In the genomic region with DNA sequence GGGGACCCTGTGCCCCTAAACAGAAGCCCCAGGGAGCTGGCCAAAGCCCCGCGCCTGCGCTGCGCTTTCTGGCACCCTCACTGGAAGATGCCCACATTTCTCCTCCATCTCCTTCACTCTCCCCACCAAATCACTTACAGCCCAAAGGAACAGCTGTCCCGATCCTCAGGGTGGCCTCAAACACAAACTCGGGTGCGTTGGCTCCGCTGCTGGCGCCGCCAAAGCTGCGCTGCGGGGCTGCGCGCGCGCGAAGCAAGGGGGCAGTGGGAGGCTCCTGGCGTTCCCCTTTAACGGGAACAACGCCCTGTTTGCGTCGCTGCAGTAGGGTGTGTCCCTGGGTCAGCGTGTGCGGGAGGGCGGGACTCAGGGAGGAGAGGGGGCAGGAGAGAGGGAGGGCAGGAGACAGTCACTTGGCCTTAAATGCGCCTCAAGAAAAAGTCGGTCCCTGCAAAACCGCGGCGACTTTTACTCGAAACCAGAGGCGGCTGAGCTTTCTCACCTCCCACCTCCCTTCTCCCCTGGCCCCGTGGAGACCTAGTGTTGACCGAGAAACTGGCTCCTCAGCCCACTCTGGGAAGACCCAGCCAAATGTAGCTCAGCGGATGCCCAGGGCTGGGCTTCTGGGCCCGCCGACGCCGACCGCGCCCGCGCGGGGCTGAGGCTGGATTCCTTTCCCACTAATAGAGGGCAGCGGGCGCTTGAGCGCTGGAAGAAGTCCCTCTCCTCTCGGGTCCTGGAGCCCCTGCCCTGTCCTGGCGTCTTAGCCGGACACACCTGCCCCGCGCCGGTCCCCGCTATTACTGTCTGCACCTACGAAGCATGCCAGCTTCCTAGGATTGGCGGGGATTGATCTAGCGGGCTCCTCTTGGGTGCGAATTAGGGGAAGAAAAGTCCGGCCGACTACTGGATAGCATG, we compare ENCODE assay signal across 8 cellular contexts. TPM values are rescaled to one million over a fixed set of nuclear protein-coding genes. Genes with fewer than 3 reads are reported as not detected.
DNase-seq lines count a peak whose midpoint lies in the region; ATAC-seq and TF ChIP-seq lines count a peak whose summit lies in the region.

No MANE protein-coding gene starts in this region.

- peak; percentile 21 for TF ChIP-seq CTCF in brain microvascular endothelial cell (IDR thresholded peaks at IDR 0.05; ENCODE audit: low read depth, low read length, missing control alignments)

- H3K9ac ChIP-seq in iPS-15b (ENCODE audit: low read depth, low read length), result no peak overlapping the region

- no peaks in the 10 kb centered on the region for H3K9me3 Mint-ChIP-seq in T-cell

- H3K27ac ChIP-seq in brain microvascular endothelial cell, result peak overlapping the region; percentile 51

- H3K4me3 ChIP-seq in brain microvascular endothelial cell (ENCODE audit: low read depth, low read length) (peak overlapping the region; percentile 74), iPS-15b (ENCODE audit: low read depth, low read length) (peak overlapping the region; percentile 90)

- DNase-seq in Ammon's horn (ENCODE audit: low spot score) (peak; percentile 95), LHCN-M2 (ENCODE audit: low read depth) (peak; percentile 88), brain microvascular endothelial cell (no peak), sciatic nerve (ENCODE audit: low spot score) (peak; percentile 94), GM19240 (ENCODE audit: insufficient read length, low spot score) (no peak), T-cell (no peak)

- in situ Hi-C loops in brain microvascular endothelial cell (cut with HindIII; ENCODE audit: low pct_ligation_motif_present, low sequenced_read_pairs), result no loop called here

- POLR2A ChIA-PET in T-cell (lab: Charles Lee), result no interaction called here

- H3K27me3 ChIP-seq in brain microvascular endothelial cell (replicated peaks), result no peaks in the 10 kb centered on the region
- H3K27me3 ChIP-seq in iPS-15b (ENCODE audit: control insufficient read depth, insufficient read depth, low read length), result peaks cover 82% of the 10 kb centered on the region

- peaks cover 4 to 24% (median 18%) of the 10 kb centered on the region in 3 donors for H3K4me1 Mint-ChIP-seq in T-cell

- intact Hi-C loops in sciatic nerve (cut with DNase I), result loop anchor here (10.0 kb wide), 1 partner anchor 142 kb away; no protein-coding TSS in a partner anchor

- peaks cover 3% of the 10 kb centered on the region for H3K4me1 ChIP-seq in iPS-15b (ENCODE audit: control insufficient read depth, insufficient read depth, low read length)

- no peaks in the 10 kb centered on the region for H3K36me3 ChIP-seq in brain microvascular endothelial cell (replicated peaks)
- H3K36me3 ChIP-seq in iPS-15b (ENCODE audit: control insufficient read depth, insufficient read depth, low read length), result no peaks in the 10 kb centered on the region

- peaks cover 61 to 81% of the 10 kb centered on the region in 2 donors for H3K27me3 Mint-ChIP-seq in T-cell

- ATAC-seq in sciatic nerve (peak; percentile 94), T-cell (replicated peaks in 1 of 4) (no peak), GM21360 (IDR thresholded peaks at IDR 0.05; ENCODE audit: unreplicated experiment) (no peak)

- H3K36me3 Mint-ChIP-seq in T-cell, result no peaks in the 10 kb centered on the region

- H3K27ac Mint-ChIP-seq in T-cell, result peak overlapping the region in 1 of 2 donors; percentile 46

- H3K9me3 ChIP-seq in iPS-15b (ENCODE audit: control insufficient read depth, insufficient read depth, low read length), result no peaks in the 10 kb centered on the region

- CTCF ChIA-PET in T-cell (lab: Charles Lee), result no interaction called here

- H3K4me3 Mint-ChIP-seq in T-cell, result peak overlapping the region in 1 of 3 donors; percentile 76

RNA-seq across cellular contexts. Expression of gene PMP22, which starts 2.6 kb away (rescaled TPM):
- total RNA-seq in LHCN-M2 (2014; rRNA removed) (23.6 and 26.4 TPM in 2 replicates), sciatic nerve (2,465 TPM), T-cell (under 1 TPM in 3 of 5 donors, not detected in 2; 0.20 to 0.76 (median 0.44) TPM)
- polyA plus RNA-seq in LHCN-M2 (2012), result 29.3 TPM

Comparison
In these comparisons a context has a peak if more than half of its experiments do, and no peak if none do; other contexts are left out.
1. DNase-seq: peak in Ammon's horn (single experiment), LHCN-M2 (single experiment) and sciatic nerve (single experiment); none in brain microvascular endothelial cell (single experiment), GM19240 (single experiment) and T-cell (0 of 34).
2. RNA of gene PMP22, which starts 2.6 kb away (total RNA-seq): 2,465 TPM in sciatic nerve (single experiment); 23.6 to 26.4 TPM in LHCN-M2 and 0.20 to 0.76 TPM in T-cell; every median in the first group is over 10 times any median in the second.